Comparison of ENCODE assay signal across 8 cellular contexts in genomic region chr11:16059332-16059731, GRCh38.
"Had no signal": no experiment of that assay in that cellular context is flagged by ENCODE, and none has a peak within 500 bp of the region (broad histone marks: within the 10 kb centered on the region; RNA-seq: fewer than 3 reads in every experiment).

No MANE protein-coding gene starts in this region.

- H3K4me1 ChIP-seq: HAP-1 had no signal

- H2AFZ ChIP-seq: GM23248 had no signal

- DNase-seq: GM23248, GOT3, H7, HFFc6, IMR-90 had no signal

- H3K9me3 ChIP-seq: HAP-1 had no signal

- H3K36me3 ChIP-seq: HAP-1 had no signal

- H3K27ac Mint-ChIP-seq: HFFc6 had no signal

- H3K4me3 Mint-ChIP-seq: HFFc6 had no signal

- H3K27ac ChIP-seq: GM23248 had no signal

- H3K4me3 ChIP-seq: GM23248, HAP-1, K562 had no signal

- H3K9ac ChIP-seq: GM23248 had no signal

- ATAC-seq: HCT116, K562 had no signal
